ENCODE assay signal across 19 cellular contexts in the genomic region with DNA sequence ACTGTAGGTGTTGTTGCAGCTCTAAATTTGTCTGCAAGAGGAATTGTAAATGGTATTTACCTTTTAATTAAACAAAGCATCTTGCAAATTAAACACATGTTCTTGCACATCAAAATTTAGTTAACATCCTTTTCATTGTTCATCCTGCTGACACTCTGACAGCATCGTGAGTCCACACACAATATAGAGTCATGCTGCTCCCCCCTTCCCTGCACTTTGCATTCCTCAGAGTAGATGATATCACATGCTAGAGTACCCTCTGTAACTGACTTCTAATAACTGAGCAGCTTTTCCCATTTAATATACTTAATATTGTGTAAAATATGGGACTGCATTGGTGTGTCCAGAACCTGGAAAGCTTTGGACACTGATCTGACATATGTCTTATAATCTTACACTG.
DNase-seq lines count a peak whose midpoint lies in the region; FAIRE-seq and TF ChIP-seq lines count a peak whose summit lies in the region.
"Had no signal": no experiment of that assay in that cellular context is flagged by ENCODE, and none has a peak within 500 bp of the region (broad histone marks: within the 10 kb centered on the region; RNA-seq: fewer than 3 reads in every experiment).

No MANE protein-coding gene starts in this region.

- no peak overlapping the region for H3K27ac Mint-ChIP-seq in astrocyte (ENCODE audit: unreplicated experiment)
- H3K27ac Mint-ChIP-seq: CD8-positive, alpha-beta memory T cell; H9; T-helper 2 cell treated with Interferon-gamma antibody and Interleukin-4, amounts not matched to agents 5 μg/mL and 100 μg/mL, for 36 hours had no signal

- peaks cover 5% of the 10 kb centered on the region for H3K4me1 ChIP-seq in astrocyte (ENCODE audit: insufficient read depth, low read length)

- no peak overlapping the region for H3K4me3 Mint-ChIP-seq in astrocyte (ENCODE audit: unreplicated experiment)
- H3K4me3 Mint-ChIP-seq: CD8-positive, alpha-beta memory T cell; H9; T-helper 2 cell treated with Interferon-gamma antibody and Interleukin-4, amounts not matched to agents 5 μg/mL and 100 μg/mL, for 36 hours had no signal

- peak; percentile 87 for DNase-seq in ELR (ENCODE audit: low read depth)
- peak; percentile 40 for DNase-seq in LHCN-M2 (ENCODE audit: low read depth)
- peak; percentile 26 for DNase-seq in astrocyte (ENCODE audit: low read depth)
- peak; percentile 49 for DNase-seq in kidney tubule cell (ENCODE audit: low spot score)
- DNase-seq in urothelium cell line (ENCODE audit: low spot score), result no peak
- DNase-seq in HPDE6-E6E7 (ENCODE audit: extremely low spot score), result no peak
- DNase-seq in activated CD4-positive, CD25-positive, alpha-beta regulatory T cell (lab: John Stamatoyannopoulos, UW), result no peak
- DNase-seq in NK-92 treated with Interleukin-12 subunit alpha and Interleukin-12 subunit beta, amount 100 ng/mL, for 24 hours (lab: John Stamatoyannopoulos, UW), result no peak
- DNase-seq: CD8-positive, alpha-beta memory T cell; DND-41; H9; KBM-7; NCI-H1436 treated with DMSO at 0.1 percent for 48 hours; NCI-H226; NCI-H524 treated with DMSO at 0.1 percent for 48 hours; OCI-M1 had no signal

- FAIRE-seq in astrocyte (lab: Jason Lieb, UNC) (no peak), urothelium cell line (lab: Jason Lieb, UNC) (no peak)
- FAIRE-seq: GM12892 had no signal

- no peaks in the 10 kb centered on the region for H3K27me3 Mint-ChIP-seq in astrocyte (ENCODE audit: low read depth, unreplicated experiment)

- no peaks in the 10 kb centered on the region for H3K79me2 ChIP-seq in astrocyte (ENCODE audit: insufficient read depth, low read length)

- no peaks in the 10 kb centered on the region for H3K27me3 ChIP-seq in astrocyte (ENCODE audit: insufficient read depth, low read length)
- H3K27me3 ChIP-seq: SJSA1 had no signal

- H3K4me3 ChIP-seq in astrocyte (ENCODE audit: insufficient read depth, low read depth, low read length), result no peak overlapping the region
- H3K4me3 ChIP-seq: SJSA1 had no signal

- H3K4me1 Mint-ChIP-seq in astrocyte (ENCODE audit: low read depth, unreplicated experiment), result peaks cover 25% of the 10 kb centered on the region

- no peaks in the 10 kb centered on the region for H3K9me3 ChIP-seq in astrocyte (ENCODE audit: insufficient read depth, low read depth, low read length)
- H3K9me3 ChIP-seq: SJSA1 had no signal

- no peaks in the 10 kb centered on the region for H3K9me3 Mint-ChIP-seq in astrocyte (ENCODE audit: unreplicated experiment)
- H3K9me3 Mint-ChIP-seq: CD8-positive, alpha-beta memory T cell; H9; T-helper 2 cell treated with Interferon-gamma antibody and Interleukin-4, amounts not matched to agents 5 μg/mL and 100 μg/mL, for 36 hours had no signal

- H3K4me2 ChIP-seq in astrocyte (ENCODE audit: low read length), result no peak overlapping the region

- no peak overlapping the region for H3K9ac ChIP-seq in astrocyte (ENCODE audit: low read length)

- TF ChIP-seq CTCF in astrocyte (IDR thresholded peaks at IDR 0.05; ENCODE audit: insufficient read depth, low read depth, low read length), result no peak

- H4K20me1 ChIP-seq in astrocyte (ENCODE audit: insufficient read depth, low read length), result no peaks in the 10 kb centered on the region

- H2AFZ ChIP-seq in astrocyte (ENCODE audit: low read depth, low read length), result no peak overlapping the region

- no peak overlapping the region for H3K27ac ChIP-seq in astrocyte (ENCODE audit: low read depth, low read length)
- H3K27ac ChIP-seq: SJSA1 had no signal

- H3K36me3 Mint-ChIP-seq in astrocyte (ENCODE audit: low read depth, unreplicated experiment), result no peaks in the 10 kb centered on the region
- H3K36me3 Mint-ChIP-seq: CD8-positive, alpha-beta memory T cell had no signal

- H3K36me3 ChIP-seq in astrocyte (ENCODE audit: insufficient read depth, low read length), result no peaks in the 10 kb centered on the region
- H3K36me3 ChIP-seq: SJSA1 had no signal

Comparison
In these comparisons a context has a peak if more than half of its experiments do, and no peak if none do; other contexts are left out.
1. DNase-seq: peak in ELR (single experiment), LHCN-M2 (single experiment), astrocyte (single experiment) and kidney tubule cell (single experiment); none in urothelium cell line (single experiment), HPDE6-E6E7 (single experiment), activated CD4-positive, CD25-positive, alpha-beta regulatory T cell (0 of 4) and NK-92 treated with Interleukin-12 subunit alpha and Interleukin-12 subunit beta, amount 100 ng/mL, for 24 hours (single experiment).